In the genomic region with DNA sequence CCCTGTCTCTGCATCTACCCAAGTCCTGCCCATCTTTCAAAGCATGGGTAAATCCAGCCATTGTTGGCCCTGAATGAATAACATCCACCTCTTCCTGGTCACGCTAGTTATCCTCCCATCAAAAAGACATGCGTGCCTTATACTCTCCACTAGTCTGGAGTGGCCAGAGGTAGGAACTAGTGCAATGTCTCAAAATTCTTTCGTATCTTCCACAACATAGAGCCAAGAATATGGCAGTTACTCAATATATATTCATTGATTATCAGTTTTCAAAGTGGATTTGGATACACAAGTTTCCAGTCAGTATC, we compare ENCODE assay signal across 9 cellular contexts. TPM values are rescaled to one million over a fixed set of nuclear protein-coding genes. Genes with fewer than 3 reads are reported as not detected.
"Had no signal": no experiment of that assay in that cellular context is flagged by ENCODE, and none has a peak within 500 bp of the region (broad histone marks: within the 10 kb centered on the region; RNA-seq: fewer than 3 reads in every experiment).

No MANE protein-coding gene starts in this region.

- ATAC-seq: GM12878 had no signal

- H3K4me3 ChIP-seq: GM12878 had no signal

- DNase-seq: GDM1, GF-D8 had no signal

- FAIRE-seq: G401.6, GM12878, GM12891, GM12892, GM18507, GM19239 had no signal

RNA-seq across cellular contexts. Expression of a gene that starts 8.9 kb away (rescaled TPM):
- total RNA-seq: G401 had no signal
- polyA plus RNA-seq: GM12878 had no signal
